Comparison of ENCODE assay signal across 16 cellular contexts in genomic region chrX:9535101-9535500, GRCh38.
DNase-seq lines count a peak whose midpoint lies in the region; ATAC-seq and TF ChIP-seq lines count a peak whose summit lies in the region.
"Had no signal": no experiment of that assay in that cellular context is flagged by ENCODE, and none has a peak within 500 bp of the region (broad histone marks: within the 10 kb centered on the region; RNA-seq: fewer than 3 reads in every experiment).

No MANE protein-coding gene starts in this region.

- peaks cover 17% of the 10 kb centered on the region for H3K4me1 ChIP-seq in A673 (ENCODE audit: insufficient read depth, low read length, poor library complexity, severe bottlenecking)
- H3K4me1 ChIP-seq in GM23248 (ENCODE audit: insufficient read depth) = peaks cover 23% of the 10 kb centered on the region
- H3K4me1 ChIP-seq in OCI-LY7 (ENCODE audit: insufficient read depth, low read length, poor library complexity, severe bottlenecking) = peaks cover 36% of the 10 kb centered on the region
- peaks cover 11% of the 10 kb centered on the region for H3K4me1 ChIP-seq in Karpas-422 (ENCODE audit: low read length)

- H3K4me2 ChIP-seq in GM23248 (ENCODE audit: unreplicated experiment) (peak overlapping the region; percentile 65), OCI-LY7 (ENCODE audit: low read length) (peak overlapping the region; percentile 53), Karpas-422 (ENCODE audit: low read depth, low read length, poor library complexity, severe bottlenecking) (no peak overlapping the region)

- H4K20me1 ChIP-seq in GM23248 (ENCODE audit: insufficient read depth) = no peaks in the 10 kb centered on the region
- H4K20me1 ChIP-seq in OCI-LY7 (ENCODE audit: insufficient read depth, low read length) = no peaks in the 10 kb centered on the region
- 0 out of 2 replicates have a peak, but pooled peaks cover 3% of the 10 kb centered on the region for H4K20me1 ChIP-seq in Karpas-422 (ENCODE audit: insufficient read depth, low read depth, low read length)

- DNase-seq in A673 (ENCODE audit: low spot score) = peak; percentile 27
- no peak for DNase-seq in GM23248
- DNase-seq in OCI-LY7 (ENCODE audit: low spot score) = peak; percentile 13
- DNase-seq in fibroblast of villous mesenchyme (ENCODE audit: low read depth) = no peak
- no peak for DNase-seq in NCI-H1417 treated with DMSO at 0.1 percent for 48 hours (lab: John Stamatoyannopoulos, UW)
- DNase-seq in Karpas-422 = no peak
- DNase-seq in HPDE6-E6E7 (ENCODE audit: extremely low spot score) = no peak
- DNase-seq: activated B cell treated with CpG ODN at 0.5 μM for 24 hours, DMS153, erythroblast, kidney, mucosa of descending colon, NCI-H1092 treated with DMSO at 0.1 percent for 48 hours, NCI-H446, T-cell had no signal

- H3K4me3 ChIP-seq in A673 (ENCODE audit: low read depth, low read length, poor library complexity, severe bottlenecking) (no peak overlapping the region), GM23248 (no peak overlapping the region), OCI-LY7 (ENCODE audit: low read depth, low read length, poor library complexity, severe bottlenecking) (no peak overlapping the region), fibroblast of villous mesenchyme (ENCODE audit: low read depth, low read length) (peak overlapping the region; percentile 43), Karpas-422 (ENCODE audit: low read length) (no peak overlapping the region)
- H3K4me3 ChIP-seq: mucosa of descending colon had no signal

- no peaks in the 10 kb centered on the region for H3K9me3 ChIP-seq in A673 (ENCODE audit: low read depth, low read length, poor library complexity, severe bottlenecking)
- H3K9me3 ChIP-seq in GM23248 (ENCODE audit: low read depth) = no peaks in the 10 kb centered on the region
- H3K9me3 ChIP-seq in OCI-LY7 (ENCODE audit: low read length) = no peaks in the 10 kb centered on the region
- H3K9me3 ChIP-seq in Karpas-422 (ENCODE audit: low read length) = no peaks in the 10 kb centered on the region
- H3K9me3 ChIP-seq: mucosa of descending colon had no signal

- POLR2A ChIA-PET in A673 (lab: Charles Lee; ENCODE audit: low non-redundant PET) = no interaction called here
- POLR2A ChIA-PET in OCI-LY7 (lab: Charles Lee) = no interaction called here

- H3F3A ChIP-seq in GM23248 (ENCODE audit: insufficient read depth) = peaks cover 10% of the 10 kb centered on the region; the same call in 1 of the 2 replicates

- TF ChIP-seq CTCF in A673 (conservative IDR thresholded peaks at IDR 0.05; ENCODE audit: low read depth, low read length) (no peak), OCI-LY7 (conservative IDR thresholded peaks at IDR 0.05; ENCODE audit: low read length) (no peak), fibroblast of villous mesenchyme (IDR thresholded peaks at IDR 0.05; ENCODE audit: insufficient read depth, low read depth, low read length) (no peak)

- in situ Hi-C loops in GM23248 (cut with MboI) = no loop called here

- 64 to 71% methylated on average over 4 of the region's 4 CpGs for WGBS in GM23248 (ENCODE audit: low coverage in 1 of 2, low lambda C conversion rate in 2 of 2, missing lambda C conversion rate in 2 of 2), 2 experiments

- ATAC-seq in GM21367 (IDR thresholded peaks at IDR 0.05; ENCODE audit: unreplicated experiment) = no peak
- ATAC-seq: mucosa of descending colon had no signal

- CTCF ChIA-PET in A673 (lab: Charles Lee) = no interaction called here
- CTCF ChIA-PET in OCI-LY7 (lab: Charles Lee; ENCODE audit: unreplicated experiment) = no interaction called here

- H3K79me2 ChIP-seq in GM23248 (ENCODE audit: insufficient read depth) (peaks cover 60% of the 10 kb centered on the region), OCI-LY7 (ENCODE audit: insufficient read depth, low read depth, low read length) (no peaks in the 10 kb centered on the region), Karpas-422 (ENCODE audit: low read length) (no peaks in the 10 kb centered on the region)

- H2AFZ ChIP-seq in GM23248 (no peak overlapping the region), OCI-LY7 (ENCODE audit: low read length) (no peak overlapping the region), Karpas-422 (ENCODE audit: low read length) (no peak overlapping the region)

- intact Hi-C loops in A673 (cut with micrococcal nuclease; ENCODE audit: unreplicated experiment) (no loop called here), OCI-LY7 (cut with micrococcal nuclease; ENCODE audit: unreplicated experiment) (no loop called here)

- H3K9me2 ChIP-seq in GM23248 (ENCODE audit: insufficient read depth) (no peaks in the 10 kb centered on the region), OCI-LY7 (ENCODE audit: insufficient read depth, low read length) (no peaks in the 10 kb centered on the region), Karpas-422 (replicated peaks; ENCODE audit: insufficient read depth, low read length) (no peaks in the 10 kb centered on the region)

- no peaks in the 10 kb centered on the region for H3K27me3 ChIP-seq in A673 (replicated peaks; ENCODE audit: insufficient read depth, low read depth, low read length, poor library complexity)
- no peaks in the 10 kb centered on the region for H3K27me3 ChIP-seq in GM23248 (replicated peaks; ENCODE audit: insufficient read depth)
- no peaks in the 10 kb centered on the region for H3K27me3 ChIP-seq in Karpas-422 (ENCODE audit: low read length)

- H3K36me3 ChIP-seq in A673 (ENCODE audit: insufficient read depth, low read length, poor library complexity, severe bottlenecking) = no peaks in the 10 kb centered on the region
- H3K36me3 ChIP-seq in GM23248 (ENCODE audit: low read depth) = no peaks in the 10 kb centered on the region
- H3K36me3 ChIP-seq in OCI-LY7 (ENCODE audit: insufficient read depth, low read length) = no peaks in the 10 kb centered on the region
- H3K36me3 ChIP-seq in Karpas-422 (ENCODE audit: insufficient read depth, low read length) = no peaks in the 10 kb centered on the region

- H3K27ac ChIP-seq in A673 (ENCODE audit: low read depth, low read length, poor library complexity, severe bottlenecking) = no peak overlapping the region
- H3K27ac ChIP-seq in GM23248 = no peak overlapping the region
- H3K27ac ChIP-seq in OCI-LY7 (ENCODE audit: low read depth, low read length, poor library complexity, severe bottlenecking) = no peak overlapping the region
- no peak overlapping the region for H3K27ac ChIP-seq in Karpas-422 (ENCODE audit: low read length)

- BruUV-seq in A673 (replicated peaks; lab: Mats Ljungman, UMichigan) (no TSS peak), OCI-LY7 (replicated peaks; lab: Mats Ljungman, UMichigan) (no TSS peak)

- H3K9ac ChIP-seq in GM23248 = no peak overlapping the region
- H3K9ac ChIP-seq in Karpas-422 (ENCODE audit: low read length) = no peak overlapping the region

Comparison
In these comparisons a context has a peak if more than half of its experiments do, and no peak if none do; other contexts are left out.
1. DNase-seq: peak in A673 (single experiment) and OCI-LY7 (single experiment); none in GM23248 (single experiment), fibroblast of villous mesenchyme (single experiment), NCI-H1417 treated with DMSO at 0.1 percent for 48 hours (single experiment), Karpas-422 (single experiment) and HPDE6-E6E7 (single experiment).